In the genomic region with DNA sequence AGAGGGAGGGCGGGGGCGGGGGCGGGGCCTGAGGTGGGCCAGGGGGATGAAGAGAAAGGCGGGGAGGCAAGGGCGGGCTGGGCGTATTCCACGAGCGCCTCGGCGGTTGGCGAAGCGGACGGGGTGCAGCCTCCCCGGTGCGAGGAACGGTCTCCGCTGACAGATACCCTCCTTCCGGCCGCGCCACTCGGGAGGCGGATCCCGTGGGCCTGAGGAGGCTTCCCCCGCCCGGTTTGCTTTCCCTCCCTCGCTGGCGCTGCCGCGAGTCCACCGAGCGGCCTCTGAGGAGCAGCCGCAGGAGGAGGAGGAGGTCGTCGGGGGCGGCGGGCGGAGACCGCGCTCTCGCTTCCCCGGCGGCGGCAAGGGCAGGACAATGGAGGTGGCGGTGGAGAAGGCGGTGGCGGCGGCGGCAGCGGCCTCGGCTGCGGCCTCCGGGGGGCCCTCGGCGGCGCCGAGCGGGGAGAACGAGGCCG, we compare ENCODE assay signal across 7 cellular contexts. TPM values are rescaled to one million over a fixed set of nuclear protein-coding genes. Genes with fewer than 3 reads are reported as not detected.
DNase-seq lines count a peak whose midpoint lies in the region; ATAC-seq and TF ChIP-seq lines count a peak whose summit lies in the region.

A gene (plus strand): TSS at position 84 of the 473 bp plus-strand sequence. CDS start 290 bp downstream, at position 374.

- peaks cover 32% of the 10 kb centered on the region for H3K36me3 Mint-ChIP-seq in WTC11

- CTCF ChIA-PET in WTC11 (lab: Charles Lee): interaction anchor here (0.5 to 1.7 kb wide), 3 partner anchors 256 to 848 kb away, joined by 3 to 8 read pairs (median 4); no protein-coding TSS in a partner anchor

- H2AFZ ChIP-seq in osteoblast (ENCODE audit: low read length): peak within 1 kb of the TSS; percentile 97

- DNase-seq in WTC11 (ENCODE audit: low spot score) (no peak), fibroblast of pulmonary artery (ENCODE audit: low read depth) (no peak), osteoblast (ENCODE audit: insufficient read length, low spot score, missing footprints) (peak; percentile 99), AG08395 (ENCODE audit: low spot score) (no peak)

- no peak for TF ChIP-seq CTCF in WTC11 (IDR thresholded peaks at IDR 0.05)
- no peak for TF ChIP-seq CTCF in fibroblast of pulmonary artery (IDR thresholded peaks at IDR 0.05; ENCODE audit: low read length, missing control alignments)
- no peak for TF ChIP-seq CTCF in osteoblast (IDR thresholded peaks at IDR 0.05; ENCODE audit: extremely low read depth, low read depth, low read length)

- TF ChIP-seq EP300 in Ishikawa (IDR thresholded peaks at IDR 0.05; ENCODE audit: borderline replicate concordance): peak; percentile 16; the same call in 1 of the 2 replicates

- peak within 1 kb of the TSS; percentile 98 for H3K4me3 Mint-ChIP-seq in WTC11

- TF ChIP-seq POLR2A in GM18505 (IDR thresholded peaks at IDR 0.05; ENCODE audit: borderline replicate concordance, extremely low read depth, insufficient read depth, insufficient read length): peak; percentile 82

- H3K27ac Mint-ChIP-seq in WTC11: peak within 1 kb of the TSS; percentile 99

- H3K36me3 ChIP-seq in osteoblast (ENCODE audit: insufficient read depth, low read length): no peaks in the 10 kb centered on the region

- H3K9me3 ChIP-seq in osteoblast (ENCODE audit: low read depth, low read length): no peaks in the 10 kb centered on the region

- no peak for TF ChIP-seq RAD21 in Ishikawa (IDR thresholded peaks at IDR 0.05; ENCODE audit: low read depth)

- H3K79me2 ChIP-seq in osteoblast (ENCODE audit: insufficient read depth, low read length): peaks cover 32% of the 10 kb centered on the region

- peak within 1 kb of the TSS; percentile 99 for H3K4me2 ChIP-seq in osteoblast (ENCODE audit: insufficient read depth, low read length)

- no peaks in the 10 kb centered on the region for H3K27me3 Mint-ChIP-seq in WTC11 (ENCODE audit: low read depth)

- peaks cover 8% of the 10 kb centered on the region for H3K4me1 ChIP-seq in osteoblast (ENCODE audit: insufficient read depth, low read length)

- H3K4me3 ChIP-seq in fibroblast of pulmonary artery (replicated peaks; ENCODE audit: low read depth, low read length) (peak within 1 kb of the TSS; percentile 78), osteoblast (ENCODE audit: insufficient read depth, low read length) (peak within 1 kb of the TSS; percentile 92)

- H3K27me3 ChIP-seq in osteoblast (ENCODE audit: insufficient read depth, low read length): no peaks in the 10 kb centered on the region

- H3K4me1 Mint-ChIP-seq in WTC11: peaks cover 52% of the 10 kb centered on the region

- H3K9me3 Mint-ChIP-seq in WTC11: peaks cover 3% of the 10 kb centered on the region; the same call in 1 of the 2 replicates

- no peaks in the 10 kb centered on the region for H4K20me1 ChIP-seq in osteoblast (ENCODE audit: insufficient read depth, low read length)

- POLR2A ChIA-PET in WTC11 (lab: Charles Lee): interaction anchor here (0.6 to 1.0 kb wide), 8 partner anchors 8 to 301 kb away, joined by 3 to 5 read pairs (median 3); no protein-coding TSS in a partner anchor

- H3K27ac ChIP-seq in osteoblast (ENCODE audit: low read depth, low read length): peak within 1 kb of the TSS; percentile 51

- ATAC-seq in GM18505 (IDR thresholded peaks at IDR 0.05; ENCODE audit: unreplicated experiment) (peak; percentile 72), GM21825 (IDR thresholded peaks at IDR 0.05; ENCODE audit: unreplicated experiment) (peak; percentile 71), WTC11 (peak; percentile 12)

TF ChIP-seq in Ishikawa, 13 proteins besides CTCF, POLR2A, EP300 and RAD21 (continues in another document):
- no peak for TF ChIP-seq CREB1 (IDR thresholded peaks at IDR 0.05; ENCODE audit: low read depth)
- peak; percentile 51; the same call in 1 of the 2 replicates for TF ChIP-seq TCF12 (IDR thresholded peaks at IDR 0.05; ENCODE audit: low read depth)
- TF ChIP-seq, protein P1, sequence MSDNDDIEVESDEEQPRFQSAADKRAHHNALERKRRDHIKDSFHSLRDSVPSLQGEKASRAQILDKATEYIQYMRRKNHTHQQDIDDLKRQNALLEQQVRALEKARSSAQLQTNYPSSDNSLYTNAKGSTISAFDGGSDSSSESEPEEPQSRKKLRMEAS (IDR thresholded peaks at IDR 0.05): peak; percentile 63
- TF ChIP-seq CEBPB (IDR thresholded peaks at IDR 0.05): no peak
- TF ChIP-seq NFIC (IDR thresholded peaks at IDR 0.05): no peak
- no peak for TF ChIP-seq TEAD4 (IDR thresholded peaks at IDR 0.05)
- TF ChIP-seq EGR1 (IDR thresholded peaks at IDR 0.05): 0 out of 2 replicates have a peak, but pooled peaks have one; percentile 23
- peak; percentile 73 for TF ChIP-seq TAF1 (IDR thresholded peaks at IDR 0.05; ENCODE audit: low read depth)
- TF ChIP-seq YY1 (IDR thresholded peaks at IDR 0.05; ENCODE audit: low read depth): no peak
- no peak for TF ChIP-seq ZBTB7A (IDR thresholded peaks at IDR 0.05; ENCODE audit: low read depth)
- TF ChIP-seq, protein P2, sequence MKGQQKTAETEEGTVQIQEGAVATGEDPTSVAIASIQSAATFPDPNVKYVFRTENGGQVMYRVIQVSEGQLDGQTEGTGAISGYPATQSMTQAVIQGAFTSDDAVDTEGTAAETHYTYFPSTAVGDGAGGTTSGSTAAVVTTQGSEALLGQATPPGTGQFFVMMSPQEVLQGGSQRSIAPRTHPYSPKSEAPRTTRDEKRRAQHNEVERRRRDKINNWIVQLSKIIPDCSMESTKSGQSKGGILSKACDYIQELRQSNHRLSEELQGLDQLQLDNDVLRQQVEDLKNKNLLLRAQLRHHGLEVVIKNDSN (IDR thresholded peaks at IDR 0.05): 0 out of 2 replicates have a peak, but pooled peaks have one; percentile 28
- TF ChIP-seq FOXM1 (IDR thresholded peaks at IDR 0.05; ENCODE audit: borderline replicate concordance, low read depth): no peak

TF ChIP-seq in WTC11, 78 proteins besides CTCF, POLR2A, EP300 and RAD21 (continues in another document):
- TF ChIP-seq CREB1 (CRISPR knock-in tag; IDR thresholded peaks at IDR 0.05) (no peak), ZNF219 (CRISPR knock-in tag; IDR thresholded peaks at IDR 0.05; ENCODE audit: borderline replicate concordance) (peak; percentile 56; the same call in 1 of the 2 replicates), ZNF232 (CRISPR knock-in tag; IDR thresholded peaks at IDR 0.05) (no peak), SMAD4 (CRISPR knock-in tag; IDR thresholded peaks at IDR 0.05) (0 out of 2 replicates have a peak, but pooled peaks have one; percentile 55), FOXP1 (CRISPR knock-in tag; IDR thresholded peaks at IDR 0.05; ENCODE audit: borderline replicate concordance) (peak; percentile 83), TCF7 (CRISPR knock-in tag; IDR thresholded peaks at IDR 0.05; ENCODE audit: low read depth) (no peak), NFYB (CRISPR knock-in tag; conservative IDR thresholded peaks at IDR 0.05; ENCODE audit: low read depth) (no peak), TEAD1 (CRISPR knock-in tag; IDR thresholded peaks at IDR 0.05) (no peak), ETV6 (CRISPR knock-in tag; IDR thresholded peaks at IDR 0.05) (peak; percentile 32; the same call in 1 of the 2 replicates)
- TF ChIP-seq, protein P3, sequence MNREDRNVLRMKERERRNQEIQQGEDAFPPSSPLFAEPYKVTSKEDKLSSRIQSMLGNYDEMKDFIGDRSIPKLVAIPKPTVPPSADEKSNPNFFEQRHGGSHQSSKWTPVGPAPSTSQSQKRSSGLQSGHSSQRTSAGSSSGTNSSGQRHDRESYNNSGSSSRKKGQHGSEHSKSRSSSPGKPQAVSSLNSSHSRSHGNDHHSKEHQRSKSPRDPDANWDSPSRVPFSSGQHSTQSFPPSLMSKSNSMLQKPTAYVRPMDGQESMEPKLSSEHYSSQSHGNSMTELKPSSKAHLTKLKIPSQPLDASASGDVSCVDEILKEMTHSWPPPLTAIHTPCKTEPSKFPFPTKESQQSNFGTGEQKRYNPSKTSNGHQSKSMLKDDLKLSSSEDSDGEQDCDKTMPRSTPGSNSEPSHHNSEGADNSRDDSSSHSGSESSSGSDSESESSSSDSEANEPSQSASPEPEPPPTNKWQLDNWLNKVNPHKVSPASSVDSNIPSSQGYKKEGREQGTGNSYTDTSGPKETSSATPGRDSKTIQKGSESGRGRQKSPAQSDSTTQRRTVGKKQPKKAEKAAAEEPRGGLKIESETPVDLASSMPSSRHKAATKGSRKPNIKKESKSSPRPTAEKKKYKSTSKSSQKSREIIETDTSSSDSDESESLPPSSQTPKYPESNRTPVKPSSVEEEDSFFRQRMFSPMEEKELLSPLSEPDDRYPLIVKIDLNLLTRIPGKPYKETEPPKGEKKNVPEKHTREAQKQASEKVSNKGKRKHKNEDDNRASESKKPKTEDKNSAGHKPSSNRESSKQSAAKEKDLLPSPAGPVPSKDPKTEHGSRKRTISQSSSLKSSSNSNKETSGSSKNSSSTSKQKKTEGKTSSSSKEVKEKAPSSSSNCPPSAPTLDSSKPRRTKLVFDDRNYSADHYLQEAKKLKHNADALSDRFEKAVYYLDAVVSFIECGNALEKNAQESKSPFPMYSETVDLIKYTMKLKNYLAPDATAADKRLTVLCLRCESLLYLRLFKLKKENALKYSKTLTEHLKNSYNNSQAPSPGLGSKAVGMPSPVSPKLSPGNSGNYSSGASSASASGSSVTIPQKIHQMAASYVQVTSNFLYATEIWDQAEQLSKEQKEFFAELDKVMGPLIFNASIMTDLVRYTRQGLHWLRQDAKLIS (CRISPR knock-in tag; IDR thresholded peaks at IDR 0.05; ENCODE audit: borderline replicate concordance): no peak
- TF ChIP-seq, protein P2 (CRISPR knock-in tag; IDR thresholded peaks at IDR 0.05): no peak
- TF ChIP-seq, protein P4, sequence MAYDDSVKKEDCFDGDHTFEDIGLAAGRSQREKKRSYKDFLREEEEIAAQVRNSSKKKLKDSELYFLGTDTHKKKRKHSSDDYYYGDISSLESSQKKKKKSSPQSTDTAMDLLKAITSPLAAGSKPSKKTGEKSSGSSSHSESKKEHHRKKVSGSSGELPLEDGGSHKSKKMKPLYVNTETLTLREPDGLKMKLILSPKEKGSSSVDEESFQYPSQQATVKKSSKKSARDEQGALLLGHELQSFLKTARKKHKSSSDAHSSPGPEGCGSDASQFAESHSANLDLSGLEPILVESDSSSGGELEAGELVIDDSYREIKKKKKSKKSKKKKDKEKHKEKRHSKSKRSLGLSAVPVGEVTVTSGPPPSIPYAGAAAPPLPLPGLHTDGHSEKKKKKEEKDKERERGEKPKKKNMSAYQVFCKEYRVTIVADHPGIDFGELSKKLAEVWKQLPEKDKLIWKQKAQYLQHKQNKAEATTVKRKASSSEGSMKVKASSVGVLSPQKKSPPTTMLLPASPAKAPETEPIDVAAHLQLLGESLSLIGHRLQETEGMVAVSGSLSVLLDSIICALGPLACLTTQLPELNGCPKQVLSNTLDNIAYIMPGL (CRISPR knock-in tag; IDR thresholded peaks at IDR 0.05): peak; percentile 54; the same call in 1 of the 2 replicates

RNA-seq across cellular contexts. Expression of the gene that starts here (rescaled TPM):
- total RNA-seq in WTC11 (2021) (103 to 113 TPM (median 104 TPM) in 3 replicates), osteoblast (8.0 and 9.1 TPM in 2 replicates)

Comparison
In these comparisons a context has a peak if more than half of its experiments do, and no peak if none do; other contexts are left out.
1. RNA of the gene that starts here (total RNA-seq): 103 to 113 TPM in WTC11; 8.0 to 9.1 TPM in osteoblast; every median in the first group is over 10 times any median in the second.
2. ATAC-seq: peak in every context shown above with its lines; median percentile 72 in GM18505; 71 in GM21825; 12 in WTC11.